In the genomic region with DNA sequence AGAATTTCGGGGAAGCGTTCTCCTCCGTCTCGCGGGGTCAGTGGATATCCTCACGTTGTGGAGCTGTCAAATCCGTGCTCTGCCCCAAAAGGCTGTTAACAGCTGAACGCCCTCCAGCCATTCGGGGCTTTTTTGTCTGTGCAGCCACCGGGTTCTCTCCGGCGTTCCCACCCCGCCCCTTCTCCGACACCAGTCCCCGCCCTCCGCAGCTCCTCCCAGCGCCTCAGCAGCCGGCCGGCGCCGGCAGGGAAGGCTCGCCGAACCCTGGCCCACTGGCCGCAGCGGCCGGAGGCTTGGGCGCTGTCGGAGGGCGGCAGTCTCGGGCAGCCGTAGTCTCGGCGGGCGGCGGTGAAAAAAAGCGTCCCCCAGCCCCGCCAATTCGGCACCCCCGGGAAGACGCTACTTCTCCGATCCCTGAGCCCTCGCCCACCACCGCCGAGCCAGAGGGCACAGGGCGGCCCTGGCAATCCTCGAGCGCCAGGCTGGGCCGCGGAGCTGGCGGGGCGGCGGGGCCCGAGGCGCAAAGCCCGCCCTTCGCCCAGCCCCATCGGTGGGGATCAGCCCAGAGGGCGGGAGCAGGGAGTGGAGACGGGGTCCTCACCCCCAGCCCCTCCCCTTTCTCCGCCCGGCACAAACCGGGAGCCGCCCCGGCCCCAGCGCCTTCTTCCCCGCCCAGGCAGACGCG, we compare ENCODE assay signal across 8 cellular contexts. TPM values are rescaled to one million over a fixed set of nuclear protein-coding genes. Genes with fewer than 3 reads are reported as not detected.
DNase-seq lines count a peak whose midpoint lies in the region; ATAC-seq, FAIRE-seq and TF ChIP-seq lines count a peak whose summit lies in the region.

SESN1 (minus strand) TSS at position 496 of the 685 bp plus-strand sequence. CDS start 773 bp downstream, outside the sequence.

- peak; percentile 60 for DNase-seq in GM19239 (ENCODE audit: insufficient read length, low spot score)
- peak; percentile 78 for DNase-seq in NCI-H526 treated with DMSO at 0.1 percent for 48 hours (lab: John Stamatoyannopoulos, UW)
- DNase-seq in activated CD4-positive, alpha-beta T cell treated with anti-CD3 and anti-CD28 coated beads, Interleukin-2, amount 10 ng/mL, durations not matched to agents 24 days and 14 days = peak; percentile 94
- peak; percentile 98 for DNase-seq in coronary artery (ENCODE audit: low spot score)
- DNase-seq in left kidney (ENCODE audit: low read depth, low spot score) = peak; percentile 97
- peak; percentile 84 for DNase-seq in stimulated activated CD4-positive, alpha-beta T cell treated with anti-CD3 and anti-CD28 coated beads, Interleukin-1b, Interleukin-23, amount 100 ng/mL, for 48 hours

- FAIRE-seq in GM19239 (lab: Jason Lieb, UNC) = no peak

- peaks cover 58% of the 10 kb centered on the region for H3K4me1 Mint-ChIP-seq in activated CD4-positive, alpha-beta T cell treated with anti-CD3 and anti-CD28 coated beads, Interleukin-2, amount 10 ng/mL, durations not matched to agents 24 days and 14 days

- H3K4me3 Mint-ChIP-seq in activated CD4-positive, alpha-beta T cell treated with anti-CD3 and anti-CD28 coated beads, Interleukin-2, amount 10 ng/mL, durations not matched to agents 24 days and 14 days = peak within 1 kb of the TSS; percentile 90

- H3K27me3 ChIP-seq in BLaER1 = no peaks in the 10 kb centered on the region

- H4K20me1 ChIP-seq in BLaER1 = peaks cover 6% of the 10 kb centered on the region; the same call in 1 of the 2 replicates

- no peaks in the 10 kb centered on the region for H3K9me3 ChIP-seq in BLaER1

- H3K9me3 Mint-ChIP-seq in activated CD4-positive, alpha-beta T cell treated with anti-CD3 and anti-CD28 coated beads, Interleukin-2, amount 10 ng/mL, durations not matched to agents 24 days and 14 days = no peaks in the 10 kb centered on the region

- peak; percentile 59 for ATAC-seq in HG03442 (IDR thresholded peaks at IDR 0.05; ENCODE audit: unreplicated experiment)

- peak within 1 kb of the TSS; percentile 92 for H3K9ac ChIP-seq in BLaER1

- H3K27ac ChIP-seq in BLaER1 (peak within 1 kb of the TSS; percentile 91), coronary artery (peak within 1 kb of the TSS; percentile 88 to 100)

- H3K4me1 ChIP-seq in BLaER1 = peaks cover 39% of the 10 kb centered on the region

- H3K27me3 Mint-ChIP-seq in activated CD4-positive, alpha-beta T cell treated with anti-CD3 and anti-CD28 coated beads, Interleukin-2, amount 10 ng/mL, durations not matched to agents 24 days and 14 days = no peaks in the 10 kb centered on the region

- intact Hi-C loops in activated CD4-positive, alpha-beta T cell treated with anti-CD3 and anti-CD28 coated beads, Interleukin-2, amount 10 ng/mL, durations not matched to agents 24 days and 14 days (cut with micrococcal nuclease) = loop anchor here (1.0 to 10.0 kb wide), 11 partner anchors 85 to 1723 kb away; partner anchors contain the start of genes AK9, CDC40, CDK19 and FIG4

- H3K36me3 ChIP-seq in BLaER1 = peaks cover 5% of the 10 kb centered on the region; the same call in 1 of the 2 replicates

- H3K36me3 Mint-ChIP-seq in activated CD4-positive, alpha-beta T cell treated with anti-CD3 and anti-CD28 coated beads, Interleukin-2, amount 10 ng/mL, durations not matched to agents 24 days and 14 days (ENCODE audit: low read depth) = peaks cover 8% of the 10 kb centered on the region

- H3K4me3 ChIP-seq in BLaER1 = peak within 1 kb of the TSS; percentile 87
- H3K4me3 ChIP-seq in coronary artery = peak within 1 kb of the TSS; percentile 91

- peak within 1 kb of the TSS; percentile 95 for H3K4me2 ChIP-seq in BLaER1

- TF ChIP-seq CTCF in coronary artery (IDR thresholded peaks at IDR 0.05) = peak; percentile 16

- H3K27ac Mint-ChIP-seq in activated CD4-positive, alpha-beta T cell treated with anti-CD3 and anti-CD28 coated beads, Interleukin-2, amount 10 ng/mL, durations not matched to agents 24 days and 14 days = peak within 1 kb of the TSS; percentile 100

RNA-seq across cellular contexts. Expression of gene SESN1, which starts in this region (rescaled TPM):
- 9.3 and 11.5 TPM in 2 replicates for total RNA-seq in activated CD4-positive, alpha-beta T cell treated with anti-CD3 and anti-CD28 coated beads, Interleukin-2, amount 10 ng/mL, durations not matched to agents 24 days and 14 days

Comparison
In these comparisons a context has a peak if more than half of its experiments do, and no peak if none do; other contexts are left out.
1. Peak in every context shown above with its lines: DNase-seq, ATAC-seq, H3K4me3 ChIP-seq and H3K27ac ChIP-seq.